Comparison of ENCODE assay signal across 1 cellular context in genomic region chr6:109771939-109772755, GRCh38.
TF ChIP-seq lines count a peak whose summit lies in the region.
"Not testable (repeated sequence)": the region's sequence is repeated elsewhere in the genome, so short reads cannot be mapped to it uniquely, and the experiment has no call there.

No MANE protein-coding gene starts in this region.

TF ChIP-seq in K562, 482 proteins besides CTCF, POLR2A, EP300 and RAD21 (continued from another document and continues in another):
- TF ChIP-seq ARID3B (CRISPR knock-in tag; IDR thresholded peaks at IDR 0.05; ENCODE audit: borderline replicate concordance): peak; percentile 92
- TF ChIP-seq SMARCE1 (IDR thresholded peaks at IDR 0.05): peak; percentile 95; the same call in 1 of the 2 replicates
- 0 out of 2 replicates have a peak, but pooled peaks have one; percentile 30 for TF ChIP-seq TCF15 (CRISPR knock-in tag; IDR thresholded peaks at IDR 0.05)
- not testable (repeated sequence) for TF ChIP-seq NR4A1 (CRISPR knock-in tag; IDR thresholded peaks at IDR 0.05); ATF3 (CRISPR knock-in tag; conservative IDR thresholded peaks at IDR 0.05); NR2C2 (CRISPR knock-in tag; IDR thresholded peaks at IDR 0.05)
- peak; percentile 81; the same call in 1 of the 2 replicates for TF ChIP-seq NR4A1 (tag; IDR thresholded peaks at IDR 0.05)
- 0 out of 2 replicates have a peak, but pooled peaks have one; percentile 55 for TF ChIP-seq E2F3 (CRISPR knock-in tag; IDR thresholded peaks at IDR 0.05)
- TF ChIP-seq HMBOX1 (IDR thresholded peaks at IDR 0.05): peak; percentile 45; the same call in 1 of the 2 replicates
- 0 out of 4 replicates have a peak, but pooled peaks of 1 of the 2 experiments have one; percentile 37 for TF ChIP-seq ZNF639 (CRISPR knock-in tag; conservative IDR thresholded peaks at IDR 0.05 in 1 of 2, IDR thresholded peaks at IDR 0.05 in 1 of 2)
- TF ChIP-seq ATF4 (CRISPR knock-in tag; IDR thresholded peaks at IDR 0.05): peak; percentile 87
- peak; percentile 78; the same call in 1 of the 2 replicates for TF ChIP-seq ELF4 (CRISPR knock-in tag; IDR thresholded peaks at IDR 0.05)
- TF ChIP-seq CXXC5 (CRISPR knock-in tag; IDR thresholded peaks at IDR 0.05): peak; percentile 73
- peak; percentile 81; the same call in 1 of the 2 replicates for TF ChIP-seq SMARCC2 (IDR thresholded peaks at IDR 0.05; ENCODE audit: low read depth)
- TF ChIP-seq ESRRA (IDR thresholded peaks at IDR 0.05; ENCODE audit: borderline replicate concordance, low read depth): peak; percentile 57; the same call in 1 of the 2 replicates
- TF ChIP-seq TEAD1 (CRISPR knock-in tag; IDR thresholded peaks at IDR 0.05): peak in 1 of 2 experiments; percentile 88; a peak in 2 of 4 replicates
- peak; percentile 97 for TF ChIP-seq CEBPB (tag; IDR thresholded peaks at IDR 0.05)
- 0 out of 2 replicates have a peak, but pooled peaks have one; percentile 44 for TF ChIP-seq FOXO4 (CRISPR knock-in tag; IDR thresholded peaks at IDR 0.05)
- peak; percentile 91 for TF ChIP-seq ZNF583 (CRISPR knock-in tag; IDR thresholded peaks at IDR 0.05)
- TF ChIP-seq RHOXF2B (CRISPR knock-in tag; conservative IDR thresholded peaks at IDR 0.05): peak; percentile 88
- peak; percentile 60; the same call in 1 of the 2 replicates for TF ChIP-seq ATF3 (IDR thresholded peaks at IDR 0.05)
- TF ChIP-seq RCOR1 (IDR thresholded peaks at IDR 0.05; ENCODE audit: borderline replicate concordance in 1 of 2, low read depth in 2 of 2, low read length in 2 of 2): 0 out of 4 replicates have a peak, but pooled peaks of 1 of the 2 experiments have one; percentile 36
- TF ChIP-seq IRF9 (tag; IDR thresholded peaks at IDR 0.05): peak; percentile 78; the same call in 1 of the 2 replicates
- 0 out of 2 replicates have a peak, but pooled peaks have one; percentile 19 for TF ChIP-seq POLR2H (tag; IDR thresholded peaks at IDR 0.05; ENCODE audit: low read depth)
- TF ChIP-seq ETV1 (tag; conservative IDR thresholded peaks at IDR 0.05; ENCODE audit: low read depth): 0 out of 2 replicates have a peak, but pooled peaks have one; percentile 7
- peak; percentile 94 for TF ChIP-seq DDX20 (tag; IDR thresholded peaks at IDR 0.05; ENCODE audit: low read depth)
- TF ChIP-seq FOXA3 (CRISPR knock-in tag; conservative IDR thresholded peaks at IDR 0.05 in 1 of 2, IDR thresholded peaks at IDR 0.05 in 1 of 2): peak; percentile 75 to 98; a peak in 3 of 4 replicates
- peak; percentile 18; the same call in 1 of the 2 replicates for TF ChIP-seq JUND (IDR thresholded peaks at IDR 0.05; ENCODE audit: borderline replicate concordance, low read depth, low read length)
- TF ChIP-seq JUND (tag; IDR thresholded peaks at IDR 0.05; ENCODE audit: borderline replicate concordance, low read depth, low read length): peak; percentile 58; the same call in 1 of the 3 replicates
- TF ChIP-seq PTTG1 (tag; IDR thresholded peaks at IDR 0.05; ENCODE audit: low read depth): peak; percentile 93
- TF ChIP-seq MAFG (tag; conservative IDR thresholded peaks at IDR 0.05): 0 out of 2 replicates have a peak, but pooled peaks have one; percentile 10
- TF ChIP-seq BACH1 (tag; IDR thresholded peaks at IDR 0.05): peak; percentile 91
- TF ChIP-seq MTA2 (IDR thresholded peaks at IDR 0.05; ENCODE audit: low read depth): 0 out of 2 replicates have a peak, but pooled peaks have one; percentile 21
- TF ChIP-seq KLF6 (CRISPR knock-in tag; IDR thresholded peaks at IDR 0.05; ENCODE audit: borderline replicate concordance): peak; percentile 92; the same call in 1 of the 2 replicates
- peak; percentile 94 for TF ChIP-seq HDAC8 (tag; IDR thresholded peaks at IDR 0.05)
- peak; percentile 99 for TF ChIP-seq ZNF175 (CRISPR knock-in tag; IDR thresholded peaks at IDR 0.05; ENCODE audit: low read depth)
- peak; percentile 69 for TF ChIP-seq GMEB1 (CRISPR knock-in tag; IDR thresholded peaks at IDR 0.05)
- TF ChIP-seq AFF1 (IDR thresholded peaks at IDR 0.05; ENCODE audit: low read depth in 1 of 2, partially characterized antibody in 2 of 2): peak in 1 of 2 experiments; percentile 69
- peak; percentile 55; the same call in 1 of the 2 replicates for TF ChIP-seq CTBP1 (IDR thresholded peaks at IDR 0.05; ENCODE audit: borderline replicate concordance)
- peak; percentile 82; the same call in 1 of the 2 replicates for TF ChIP-seq TCFL5 (CRISPR knock-in tag; conservative IDR thresholded peaks at IDR 0.05)
- peak; percentile 93 for TF ChIP-seq NFXL1 (CRISPR knock-in tag; IDR thresholded peaks at IDR 0.05)
- peak; percentile 87 for TF ChIP-seq CEBPG (CRISPR knock-in tag; IDR thresholded peaks at IDR 0.05)
- peak; percentile 94 to 95 for TF ChIP-seq CEBPG (tag; conservative IDR thresholded peaks at IDR 0.05 in 1 of 2, IDR thresholded peaks at IDR 0.05 in 1 of 2)
- TF ChIP-seq NR2C2 (tag; IDR thresholded peaks at IDR 0.05): peak; percentile 73
- TF ChIP-seq SRF (CRISPR knock-in tag; IDR thresholded peaks at IDR 0.05): peak in 1 of 2 experiments; percentile 47; a peak in 1 of 4 replicates
- TF ChIP-seq MTA1 (IDR thresholded peaks at IDR 0.05; ENCODE audit: borderline replicate concordance): peak; percentile 54; the same call in 1 of the 2 replicates
- peak; percentile 90 for TF ChIP-seq MEIS2 (IDR thresholded peaks at IDR 0.05; ENCODE audit: partially characterized antibody)
- 0 out of 2 replicates have a peak, but pooled peaks have one; percentile 39 for TF ChIP-seq PATZ1 (CRISPR knock-in tag; IDR thresholded peaks at IDR 0.05; ENCODE audit: borderline replicate concordance)
